Comparison of ENCODE assay signal across 8 cellular contexts in genomic region chr15:40322531-40323238, GRCh38. TPM values are rescaled to one million over a fixed set of nuclear protein-coding genes. Genes with fewer than 3 reads are reported as not detected.
DNase-seq lines count a peak whose midpoint lies in the region; ATAC-seq and TF ChIP-seq lines count a peak whose summit lies in the region.

No MANE protein-coding gene starts in this region.

- H3K9ac ChIP-seq in duodenal mucosa (ENCODE audit: low read depth in 1 of 2, low read length in 2 of 2) = no peak overlapping the region
- H3K9ac ChIP-seq in neural progenitor cell = no peak overlapping the region

- H3K4me1 ChIP-seq in CD8-positive, alpha-beta memory T cell (ENCODE audit: insufficient read depth, low read length) = peaks cover 23% of the 10 kb centered on the region
- H3K4me1 ChIP-seq in duodenal mucosa (ENCODE audit: control insufficient read depth in 1 of 2, insufficient read depth in 2 of 2, low read length in 2 of 2) (peaks cover 14 to 16% of the 10 kb centered on the region in 2 donors), neural progenitor cell (peaks cover 40% of the 10 kb centered on the region)

- H3K27ac ChIP-seq in CD8-positive, alpha-beta memory T cell (ENCODE audit: low read depth, low read length) = no peak overlapping the region
- no peak overlapping the region for H3K27ac ChIP-seq in duodenal mucosa (ENCODE audit: low read depth, low read length)
- no peak overlapping the region for H3K27ac ChIP-seq in neural progenitor cell

- H3F3A ChIP-seq in neural progenitor cell (ENCODE audit: low read depth) = peaks cover 40% of the 10 kb centered on the region

- POLR2A ChIA-PET in CD8-positive, alpha-beta memory T cell (lab: Charles Lee) = interaction anchor here (0.6 to 2.3 kb wide), 9 partner anchors 9 to 215 kb away, joined by 3 to 20 read pairs (median 3); partner anchors contain the start of genes ANKRD63, BMF and PLCB2

- H3K4me3 Mint-ChIP-seq in CD8-positive, alpha-beta memory T cell = peak overlapping the region; percentile 64 to 87 (median 80)
- H3K4me3 Mint-ChIP-seq in neural progenitor cell = peak overlapping the region; percentile 84

- H3K4me2 ChIP-seq in neural progenitor cell = peak overlapping the region; percentile 58

- peak overlapping the region in 7 of 8 donors; percentile 14 to 96 (median 64) for H3K27ac Mint-ChIP-seq in CD8-positive, alpha-beta memory T cell
- H3K27ac Mint-ChIP-seq in neural progenitor cell = no peak overlapping the region

- H3K4me1 Mint-ChIP-seq in CD8-positive, alpha-beta memory T cell = peaks cover 22 to 42% (median 29%) of the 10 kb centered on the region in 3 donors
- H3K4me1 Mint-ChIP-seq in neural progenitor cell = peaks cover 54% of the 10 kb centered on the region

- H3K4me3 ChIP-seq in CD8-positive, alpha-beta memory T cell (ENCODE audit: low read length) = peak overlapping the region; percentile 40
- H3K4me3 ChIP-seq in duodenal mucosa (ENCODE audit: low read depth in 1 of 2, low read length in 2 of 2) (peak overlapping the region; percentile 54 to 58), neural progenitor cell (peak overlapping the region; percentile 44)

- no peaks in the 10 kb centered on the region for H3K9me3 Mint-ChIP-seq in CD8-positive, alpha-beta memory T cell
- no peaks in the 10 kb centered on the region for H3K9me3 Mint-ChIP-seq in neural progenitor cell

- no peaks in the 10 kb centered on the region for H3K36me3 ChIP-seq in CD8-positive, alpha-beta memory T cell (ENCODE audit: insufficient read depth, low read length)
- H3K36me3 ChIP-seq in duodenal mucosa (ENCODE audit: control insufficient read depth in 1 of 2, insufficient read depth in 2 of 2, low read length in 2 of 2) = no peaks in the 10 kb centered on the region
- no peaks in the 10 kb centered on the region for H3K36me3 ChIP-seq in neural progenitor cell

- peaks cover 0 to 3% of the 10 kb centered on the region in 2 donors for H3K27me3 Mint-ChIP-seq in CD8-positive, alpha-beta memory T cell
- peaks cover 15% of the 10 kb centered on the region for H3K27me3 Mint-ChIP-seq in neural progenitor cell (ENCODE audit: insufficient read depth, low read depth)

- peak in 1 of 5 donors; percentile 8 for DNase-seq in CD8-positive, alpha-beta memory T cell
- DNase-seq in NCI-H1105 treated with DMSO at 0.1 percent for 48 hours (lab: John Stamatoyannopoulos, UW) (peak; percentile 1), neural progenitor cell (ENCODE audit: low spot score) (no peak), SW 1271 (lab: John Stamatoyannopoulos, UW) (no peak), globus pallidus (ENCODE audit: low spot score) (no peak)

- no peaks in the 10 kb centered on the region for H3K27me3 ChIP-seq in CD8-positive, alpha-beta memory T cell (ENCODE audit: insufficient read depth, low read length, poor library complexity, severe bottlenecking)
- H3K27me3 ChIP-seq in duodenal mucosa (ENCODE audit: control insufficient read depth in 1 of 2, insufficient read depth in 2 of 2, low read length in 2 of 2) = no peaks in the 10 kb centered on the region
- H3K27me3 ChIP-seq in neural progenitor cell = peaks cover 57% of the 10 kb centered on the region

- ATAC-seq in GM18907 (IDR thresholded peaks at IDR 0.05; ENCODE audit: unreplicated experiment) (no peak), GM21786 (IDR thresholded peaks at IDR 0.05; ENCODE audit: unreplicated experiment) (no peak)

- CTCF ChIA-PET in CD8-positive, alpha-beta memory T cell (lab: Charles Lee) = interaction anchor here (0.7 to 7.7 kb wide), 24 partner anchors 9 to 218 kb away, joined by 3 to 121 read pairs (median 5); partner anchors contain the start of genes ANKRD63, CCDC9B and PLCB2

- no peak for TF ChIP-seq CTCF in neural progenitor cell (IDR thresholded peaks at IDR 0.05)

- no peak overlapping the region for H2AFZ ChIP-seq in neural progenitor cell (replicated peaks)

- H3K9me3 ChIP-seq in CD8-positive, alpha-beta memory T cell (ENCODE audit: low read length) = no peaks in the 10 kb centered on the region
- H3K9me3 ChIP-seq in duodenal mucosa (ENCODE audit: control insufficient read depth in 1 of 2, low read length in 2 of 2) = no peaks in the 10 kb centered on the region
- no peaks in the 10 kb centered on the region for H3K9me3 ChIP-seq in neural progenitor cell (ENCODE audit: low read depth)

- no peaks in the 10 kb centered on the region for H3K79me2 ChIP-seq in neural progenitor cell (ENCODE audit: low read depth)

- peaks cover 41% of the 10 kb centered on the region for H4K20me1 ChIP-seq in neural progenitor cell (ENCODE audit: low read depth)

- no peaks in the 10 kb centered on the region for H3K36me3 Mint-ChIP-seq in CD8-positive, alpha-beta memory T cell
- H3K36me3 Mint-ChIP-seq in neural progenitor cell = peaks cover 7% of the 10 kb centered on the region

RNA-seq across cellular contexts. Expression of gene INAFM2, which starts 0.8 kb away (rescaled TPM):
- 10 to 100 TPM; 13.5 to 15.3 TPM for total RNA-seq in CD8-positive, alpha-beta memory T cell
- 2.7 TPM for polyA plus RNA-seq in CD8-positive, alpha-beta memory T cell
- 11.5 and 18.2 TPM in 2 replicates for total RNA-seq in neural progenitor cell (ENCODE audit: low replicate concordance)

RNA-seq across cellular contexts. Expression of gene PLCB2, which starts 14.9 kb away (rescaled TPM):
- 10 to 100 TPM; 57.3 to 57.7 TPM for total RNA-seq in CD8-positive, alpha-beta memory T cell
- polyA plus RNA-seq in CD8-positive, alpha-beta memory T cell = 34.8 TPM
- 0.56 and 2.1 TPM in 2 replicates for total RNA-seq in neural progenitor cell (ENCODE audit: low replicate concordance)

RNA-seq across cellular contexts. Expression of gene CCDC9B, which starts 18.1 kb away (rescaled TPM):
- total RNA-seq in CD8-positive, alpha-beta memory T cell = under 1 TPM; 0.39 to 0.47 TPM
- 0.08 TPM for polyA plus RNA-seq in CD8-positive, alpha-beta memory T cell
- 0.25 TPM in 1 of 2 replicates, not detected in the other for total RNA-seq in neural progenitor cell (ENCODE audit: low replicate concordance)

RNA-seq across cellular contexts. Expression of gene PHGR1, which starts 28.1 kb away (rescaled TPM):
- not detected for total RNA-seq in CD8-positive, alpha-beta memory T cell
- not detected for polyA plus RNA-seq in CD8-positive, alpha-beta memory T cell
- not detected in 2 replicates for total RNA-seq in neural progenitor cell (ENCODE audit: low replicate concordance)

RNA-seq across cellular contexts. Expression of gene DISP2, which starts 35.3 kb away (rescaled TPM):
- total RNA-seq in CD8-positive, alpha-beta memory T cell = 1 to 10 TPM in 1 of 2 experiments, under 1 TPM in 1; 0.18 to 1.1 TPM
- polyA plus RNA-seq in CD8-positive, alpha-beta memory T cell = 1.1 TPM
- 0.06 TPM in 1 of 2 replicates, not detected in the other for total RNA-seq in neural progenitor cell (ENCODE audit: low replicate concordance)

Comparison
In these comparisons a context has a peak if more than half of its experiments do, and no peak if none do; other contexts are left out.
1. RNA of gene PLCB2, which starts 14.9 kb away (total RNA-seq): 57.3 to 57.7 TPM in CD8-positive, alpha-beta memory T cell; 0.56 to 2.1 TPM in neural progenitor cell; every median in the first group is over 10 times any median in the second.
2. Peak in every context shown above with its lines, with median percentiles within 50 percentile points of each other: H3K4me3 ChIP-seq.